ENCODE assay signal across 1 cellular context in the genomic region with DNA sequence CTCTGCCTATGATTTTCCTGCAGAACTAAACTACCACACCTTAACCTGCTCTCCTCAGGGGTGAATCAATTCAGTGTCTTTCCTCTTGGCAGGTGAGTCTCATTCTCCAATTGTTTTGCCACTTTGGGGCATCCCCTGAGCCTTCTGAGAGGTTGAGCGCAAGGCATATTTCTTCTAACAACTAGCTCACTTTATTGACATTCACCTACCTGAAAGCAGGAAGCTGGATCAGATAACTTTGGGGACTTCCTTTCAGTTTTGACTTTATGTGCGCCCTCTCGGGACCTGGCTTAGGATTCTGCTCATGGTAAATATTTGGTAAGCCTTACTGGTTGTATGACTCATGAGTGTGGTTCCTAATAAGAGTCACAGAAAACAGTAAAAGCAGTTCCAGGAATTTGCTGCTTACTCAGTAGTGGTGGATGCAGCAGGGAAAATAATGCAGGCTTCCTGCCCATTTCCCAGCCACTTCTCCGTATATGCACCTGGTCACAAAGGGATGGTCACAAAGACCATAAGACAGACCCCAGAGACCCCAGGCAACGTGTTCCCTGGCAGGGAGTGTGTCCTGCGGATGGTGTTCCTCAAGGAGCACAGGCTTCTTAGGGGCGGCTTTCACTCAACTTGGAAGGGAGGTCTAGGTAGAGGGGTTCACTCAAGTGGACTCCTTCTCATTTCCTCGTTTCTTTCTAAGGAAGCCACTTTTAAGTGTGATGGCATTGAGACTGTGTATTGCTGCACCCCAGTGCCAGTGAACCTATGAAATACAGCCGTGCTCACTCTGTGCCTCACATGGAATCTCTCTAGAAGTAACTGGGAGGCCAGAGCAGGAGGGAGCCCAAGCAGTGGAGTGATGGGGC.
A peak's percentile ranks its signal among the peaks of the same experiment; 100 is the strongest.
TF ChIP-seq lines count a peak whose summit lies in the region.

No MANE protein-coding gene starts in this region.

TF ChIP-seq in HepG2, 621 proteins besides CTCF, POLR2A, EP300 and RAD21 (continued from another document and continues in another):
- no peak for TF ChIP-seq SP1 (IDR thresholded peaks at IDR 0.05)
- TF ChIP-seq SP1 (CRISPR knock-in tag; IDR thresholded peaks at IDR 0.05), result no peak
- TF ChIP-seq, protein P1, sequence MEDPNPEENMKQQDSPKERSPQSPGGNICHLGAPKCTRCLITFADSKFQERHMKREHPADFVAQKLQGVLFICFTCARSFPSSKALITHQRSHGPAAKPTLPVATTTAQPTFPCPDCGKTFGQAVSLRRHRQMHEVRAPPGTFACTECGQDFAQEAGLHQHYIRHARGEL (CRISPR knock-in tag; IDR thresholded peaks at IDR 0.05), result no peak
- TF ChIP-seq, protein P2, sequence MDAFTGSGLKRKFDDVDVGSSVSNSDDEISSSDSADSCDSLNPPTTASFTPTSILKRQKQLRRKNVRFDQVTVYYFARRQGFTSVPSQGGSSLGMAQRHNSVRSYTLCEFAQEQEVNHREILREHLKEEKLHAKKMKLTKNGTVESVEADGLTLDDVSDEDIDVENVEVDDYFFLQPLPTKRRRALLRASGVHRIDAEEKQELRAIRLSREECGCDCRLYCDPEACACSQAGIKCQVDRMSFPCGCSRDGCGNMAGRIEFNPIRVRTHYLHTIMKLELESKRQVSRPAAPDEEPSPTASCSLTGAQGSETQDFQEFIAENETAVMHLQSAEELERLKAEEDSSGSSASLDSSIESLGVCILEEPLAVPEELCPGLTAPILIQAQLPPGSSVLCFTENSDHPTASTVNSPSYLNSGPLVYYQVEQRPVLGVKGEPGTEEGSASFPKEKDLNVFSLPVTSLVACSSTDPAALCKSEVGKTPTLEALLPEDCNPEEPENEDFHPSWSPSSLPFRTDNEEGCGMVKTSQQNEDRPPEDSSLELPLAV (CRISPR knock-in tag; conservative IDR thresholded peaks at IDR 0.05; ENCODE audit: low read depth), result no peak
- peak; percentile 74 for TF ChIP-seq ZNF614 (CRISPR knock-in tag; IDR thresholded peaks at IDR 0.05; ENCODE audit: borderline replicate concordance)
- no peak for TF ChIP-seq ATM (IDR thresholded peaks at IDR 0.05; ENCODE audit: borderline replicate concordance)
- TF ChIP-seq, protein P3, sequence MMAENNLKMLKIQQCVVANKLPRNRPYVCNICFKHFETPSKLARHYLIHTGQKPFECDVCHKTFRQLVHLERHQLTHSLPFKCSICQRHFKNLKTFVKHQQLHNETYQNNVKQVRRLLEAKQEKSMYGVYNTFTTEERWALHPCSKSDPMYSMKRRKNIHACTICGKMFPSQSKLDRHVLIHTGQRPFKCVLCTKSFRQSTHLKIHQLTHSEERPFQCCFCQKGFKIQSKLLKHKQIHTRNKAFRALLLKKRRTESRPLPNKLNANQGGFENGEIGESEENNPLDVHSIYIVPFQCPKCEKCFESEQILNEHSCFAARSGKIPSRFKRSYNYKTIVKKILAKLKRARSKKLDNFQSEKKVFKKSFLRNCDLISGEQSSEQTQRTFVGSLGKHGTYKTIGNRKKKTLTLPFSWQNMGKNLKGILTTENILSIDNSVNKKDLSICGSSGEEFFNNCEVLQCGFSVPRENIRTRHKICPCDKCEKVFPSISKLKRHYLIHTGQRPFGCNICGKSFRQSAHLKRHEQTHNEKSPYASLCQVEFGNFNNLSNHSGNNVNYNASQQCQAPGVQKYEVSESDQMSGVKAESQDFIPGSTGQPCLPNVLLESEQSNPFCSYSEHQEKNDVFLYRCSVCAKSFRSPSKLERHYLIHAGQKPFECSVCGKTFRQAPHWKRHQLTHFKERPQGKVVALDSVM (CRISPR knock-in tag; IDR thresholded peaks at IDR 0.05), result no peak
- TF ChIP-seq, protein P4, sequence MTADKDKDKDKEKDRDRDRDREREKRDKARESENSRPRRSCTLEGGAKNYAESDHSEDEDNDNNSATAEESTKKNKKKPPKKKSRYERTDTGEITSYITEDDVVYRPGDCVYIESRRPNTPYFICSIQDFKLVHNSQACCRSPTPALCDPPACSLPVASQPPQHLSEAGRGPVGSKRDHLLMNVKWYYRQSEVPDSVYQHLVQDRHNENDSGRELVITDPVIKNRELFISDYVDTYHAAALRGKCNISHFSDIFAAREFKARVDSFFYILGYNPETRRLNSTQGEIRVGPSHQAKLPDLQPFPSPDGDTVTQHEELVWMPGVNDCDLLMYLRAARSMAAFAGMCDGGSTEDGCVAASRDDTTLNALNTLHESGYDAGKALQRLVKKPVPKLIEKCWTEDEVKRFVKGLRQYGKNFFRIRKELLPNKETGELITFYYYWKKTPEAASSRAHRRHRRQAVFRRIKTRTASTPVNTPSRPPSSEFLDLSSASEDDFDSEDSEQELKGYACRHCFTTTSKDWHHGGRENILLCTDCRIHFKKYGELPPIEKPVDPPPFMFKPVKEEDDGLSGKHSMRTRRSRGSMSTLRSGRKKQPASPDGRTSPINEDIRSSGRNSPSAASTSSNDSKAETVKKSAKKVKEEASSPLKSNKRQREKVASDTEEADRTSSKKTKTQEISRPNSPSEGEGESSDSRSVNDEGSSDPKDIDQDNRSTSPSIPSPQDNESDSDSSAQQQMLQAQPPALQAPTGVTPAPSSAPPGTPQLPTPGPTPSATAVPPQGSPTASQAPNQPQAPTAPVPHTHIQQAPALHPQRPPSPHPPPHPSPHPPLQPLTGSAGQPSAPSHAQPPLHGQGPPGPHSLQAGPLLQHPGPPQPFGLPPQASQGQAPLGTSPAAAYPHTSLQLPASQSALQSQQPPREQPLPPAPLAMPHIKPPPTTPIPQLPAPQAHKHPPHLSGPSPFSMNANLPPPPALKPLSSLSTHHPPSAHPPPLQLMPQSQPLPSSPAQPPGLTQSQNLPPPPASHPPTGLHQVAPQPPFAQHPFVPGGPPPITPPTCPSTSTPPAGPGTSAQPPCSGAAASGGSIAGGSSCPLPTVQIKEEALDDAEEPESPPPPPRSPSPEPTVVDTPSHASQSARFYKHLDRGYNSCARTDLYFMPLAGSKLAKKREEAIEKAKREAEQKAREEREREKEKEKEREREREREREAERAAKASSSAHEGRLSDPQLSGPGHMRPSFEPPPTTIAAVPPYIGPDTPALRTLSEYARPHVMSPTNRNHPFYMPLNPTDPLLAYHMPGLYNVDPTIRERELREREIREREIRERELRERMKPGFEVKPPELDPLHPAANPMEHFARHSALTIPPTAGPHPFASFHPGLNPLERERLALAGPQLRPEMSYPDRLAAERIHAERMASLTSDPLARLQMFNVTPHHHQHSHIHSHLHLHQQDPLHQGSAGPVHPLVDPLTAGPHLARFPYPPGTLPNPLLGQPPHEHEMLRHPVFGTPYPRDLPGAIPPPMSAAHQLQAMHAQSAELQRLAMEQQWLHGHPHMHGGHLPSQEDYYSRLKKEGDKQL (CRISPR knock-in tag; IDR thresholded peaks at IDR 0.05; ENCODE audit: low read depth), result 0 out of 2 replicates have a peak, but pooled peaks have one; percentile 25
- TF ChIP-seq ZNF101 (CRISPR knock-in tag; IDR thresholded peaks at IDR 0.05; ENCODE audit: borderline replicate concordance, low read depth), result no peak
- no peak for TF ChIP-seq REL (CRISPR knock-in tag; conservative IDR thresholded peaks at IDR 0.05)
- no peak for TF ChIP-seq KAT2B (IDR thresholded peaks at IDR 0.05; ENCODE audit: borderline replicate concordance, low read depth, low read length)
- TF ChIP-seq GATAD1 (CRISPR knock-in tag; IDR thresholded peaks at IDR 0.05), result peak; percentile 34; the same call in 1 of the 2 replicates
- TF ChIP-seq HIVEP1 (CRISPR knock-in tag; IDR thresholded peaks at IDR 0.05), result peak; percentile 14; the same call in 1 of the 2 replicates
- TF ChIP-seq, protein P5, sequence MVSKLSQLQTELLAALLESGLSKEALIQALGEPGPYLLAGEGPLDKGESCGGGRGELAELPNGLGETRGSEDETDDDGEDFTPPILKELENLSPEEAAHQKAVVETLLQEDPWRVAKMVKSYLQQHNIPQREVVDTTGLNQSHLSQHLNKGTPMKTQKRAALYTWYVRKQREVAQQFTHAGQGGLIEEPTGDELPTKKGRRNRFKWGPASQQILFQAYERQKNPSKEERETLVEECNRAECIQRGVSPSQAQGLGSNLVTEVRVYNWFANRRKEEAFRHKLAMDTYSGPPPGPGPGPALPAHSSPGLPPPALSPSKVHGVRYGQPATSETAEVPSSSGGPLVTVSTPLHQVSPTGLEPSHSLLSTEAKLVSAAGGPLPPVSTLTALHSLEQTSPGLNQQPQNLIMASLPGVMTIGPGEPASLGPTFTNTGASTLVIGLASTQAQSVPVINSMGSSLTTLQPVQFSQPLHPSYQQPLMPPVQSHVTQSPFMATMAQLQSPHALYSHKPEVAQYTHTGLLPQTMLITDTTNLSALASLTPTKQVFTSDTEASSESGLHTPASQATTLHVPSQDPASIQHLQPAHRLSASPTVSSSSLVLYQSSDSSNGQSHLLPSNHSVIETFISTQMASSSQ (IDR thresholded peaks at IDR 0.05; ENCODE audit: low read depth), result peak; percentile 49; the same call in 1 of the 2 replicates
- TF ChIP-seq, protein P5 (CRISPR knock-in tag; IDR thresholded peaks at IDR 0.05; ENCODE audit: borderline replicate concordance), result peak; percentile 64; the same call in 1 of the 2 replicates
- TF ChIP-seq, protein P6, sequence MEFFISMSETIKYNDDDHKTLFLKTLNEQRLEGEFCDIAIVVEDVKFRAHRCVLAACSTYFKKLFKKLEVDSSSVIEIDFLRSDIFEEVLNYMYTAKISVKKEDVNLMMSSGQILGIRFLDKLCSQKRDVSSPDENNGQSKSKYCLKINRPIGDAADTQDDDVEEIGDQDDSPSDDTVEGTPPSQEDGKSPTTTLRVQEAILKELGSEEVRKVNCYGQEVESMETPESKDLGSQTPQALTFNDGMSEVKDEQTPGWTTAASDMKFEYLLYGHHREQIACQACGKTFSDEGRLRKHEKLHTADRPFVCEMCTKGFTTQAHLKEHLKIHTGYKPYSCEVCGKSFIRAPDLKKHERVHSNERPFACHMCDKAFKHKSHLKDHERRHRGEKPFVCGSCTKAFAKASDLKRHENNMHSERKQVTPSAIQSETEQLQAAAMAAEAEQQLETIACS (CRISPR knock-in tag; IDR thresholded peaks at IDR 0.05), result no peak
- no peak for TF ChIP-seq HOXD1 (CRISPR knock-in tag; IDR thresholded peaks at IDR 0.05)
- peak; percentile 73; the same call in 1 of the 2 replicates for TF ChIP-seq NFIC (IDR thresholded peaks at IDR 0.05; ENCODE audit: low read length)
- no peak for TF ChIP-seq ZNF430 (CRISPR knock-in tag; IDR thresholded peaks at IDR 0.05)
- TF ChIP-seq, protein P7, sequence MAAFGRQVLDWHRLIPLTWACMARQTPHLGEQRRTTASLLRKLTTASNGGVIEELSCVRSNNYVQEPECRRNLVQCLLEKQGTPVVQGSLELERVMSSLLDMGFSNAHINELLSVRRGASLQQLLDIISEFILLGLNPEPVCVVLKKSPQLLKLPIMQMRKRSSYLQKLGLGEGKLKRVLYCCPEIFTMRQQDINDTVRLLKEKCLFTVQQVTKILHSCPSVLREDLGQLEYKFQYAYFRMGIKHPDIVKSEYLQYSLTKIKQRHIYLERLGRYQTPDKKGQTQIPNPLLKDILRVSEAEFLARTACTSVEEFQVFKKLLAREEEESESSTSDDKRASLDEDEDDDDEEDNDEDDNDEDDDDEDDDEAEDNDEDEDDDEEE (CRISPR knock-in tag; IDR thresholded peaks at IDR 0.05), result no peak
- no peak for TF ChIP-seq YEATS4 (CRISPR knock-in tag; IDR thresholded peaks at IDR 0.05; ENCODE audit: borderline replicate concordance)
- TF ChIP-seq, protein P8, sequence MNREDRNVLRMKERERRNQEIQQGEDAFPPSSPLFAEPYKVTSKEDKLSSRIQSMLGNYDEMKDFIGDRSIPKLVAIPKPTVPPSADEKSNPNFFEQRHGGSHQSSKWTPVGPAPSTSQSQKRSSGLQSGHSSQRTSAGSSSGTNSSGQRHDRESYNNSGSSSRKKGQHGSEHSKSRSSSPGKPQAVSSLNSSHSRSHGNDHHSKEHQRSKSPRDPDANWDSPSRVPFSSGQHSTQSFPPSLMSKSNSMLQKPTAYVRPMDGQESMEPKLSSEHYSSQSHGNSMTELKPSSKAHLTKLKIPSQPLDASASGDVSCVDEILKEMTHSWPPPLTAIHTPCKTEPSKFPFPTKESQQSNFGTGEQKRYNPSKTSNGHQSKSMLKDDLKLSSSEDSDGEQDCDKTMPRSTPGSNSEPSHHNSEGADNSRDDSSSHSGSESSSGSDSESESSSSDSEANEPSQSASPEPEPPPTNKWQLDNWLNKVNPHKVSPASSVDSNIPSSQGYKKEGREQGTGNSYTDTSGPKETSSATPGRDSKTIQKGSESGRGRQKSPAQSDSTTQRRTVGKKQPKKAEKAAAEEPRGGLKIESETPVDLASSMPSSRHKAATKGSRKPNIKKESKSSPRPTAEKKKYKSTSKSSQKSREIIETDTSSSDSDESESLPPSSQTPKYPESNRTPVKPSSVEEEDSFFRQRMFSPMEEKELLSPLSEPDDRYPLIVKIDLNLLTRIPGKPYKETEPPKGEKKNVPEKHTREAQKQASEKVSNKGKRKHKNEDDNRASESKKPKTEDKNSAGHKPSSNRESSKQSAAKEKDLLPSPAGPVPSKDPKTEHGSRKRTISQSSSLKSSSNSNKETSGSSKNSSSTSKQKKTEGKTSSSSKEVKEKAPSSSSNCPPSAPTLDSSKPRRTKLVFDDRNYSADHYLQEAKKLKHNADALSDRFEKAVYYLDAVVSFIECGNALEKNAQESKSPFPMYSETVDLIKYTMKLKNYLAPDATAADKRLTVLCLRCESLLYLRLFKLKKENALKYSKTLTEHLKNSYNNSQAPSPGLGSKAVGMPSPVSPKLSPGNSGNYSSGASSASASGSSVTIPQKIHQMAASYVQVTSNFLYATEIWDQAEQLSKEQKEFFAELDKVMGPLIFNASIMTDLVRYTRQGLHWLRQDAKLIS (CRISPR knock-in tag; IDR thresholded peaks at IDR 0.05), result no peak
- TF ChIP-seq NR1H2 (CRISPR knock-in tag; IDR thresholded peaks at IDR 0.05; ENCODE audit: borderline replicate concordance, low read depth), result no peak
- no peak for TF ChIP-seq SMAD1 (CRISPR knock-in tag; IDR thresholded peaks at IDR 0.05; ENCODE audit: borderline replicate concordance, low read depth)
- TF ChIP-seq, protein P9, sequence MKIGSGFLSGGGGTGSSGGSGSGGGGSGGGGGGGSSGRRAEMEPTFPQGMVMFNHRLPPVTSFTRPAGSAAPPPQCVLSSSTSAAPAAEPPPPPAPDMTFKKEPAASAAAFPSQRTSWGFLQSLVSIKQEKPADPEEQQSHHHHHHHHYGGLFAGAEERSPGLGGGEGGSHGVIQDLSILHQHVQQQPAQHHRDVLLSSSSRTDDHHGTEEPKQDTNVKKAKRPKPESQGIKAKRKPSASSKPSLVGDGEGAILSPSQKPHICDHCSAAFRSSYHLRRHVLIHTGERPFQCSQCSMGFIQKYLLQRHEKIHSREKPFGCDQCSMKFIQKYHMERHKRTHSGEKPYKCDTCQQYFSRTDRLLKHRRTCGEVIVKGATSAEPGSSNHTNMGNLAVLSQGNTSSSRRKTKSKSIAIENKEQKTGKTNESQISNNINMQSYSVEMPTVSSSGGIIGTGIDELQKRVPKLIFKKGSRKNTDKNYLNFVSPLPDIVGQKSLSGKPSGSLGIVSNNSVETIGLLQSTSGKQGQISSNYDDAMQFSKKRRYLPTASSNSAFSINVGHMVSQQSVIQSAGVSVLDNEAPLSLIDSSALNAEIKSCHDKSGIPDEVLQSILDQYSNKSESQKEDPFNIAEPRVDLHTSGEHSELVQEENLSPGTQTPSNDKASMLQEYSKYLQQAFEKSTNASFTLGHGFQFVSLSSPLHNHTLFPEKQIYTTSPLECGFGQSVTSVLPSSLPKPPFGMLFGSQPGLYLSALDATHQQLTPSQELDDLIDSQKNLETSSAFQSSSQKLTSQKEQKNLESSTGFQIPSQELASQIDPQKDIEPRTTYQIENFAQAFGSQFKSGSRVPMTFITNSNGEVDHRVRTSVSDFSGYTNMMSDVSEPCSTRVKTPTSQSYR (CRISPR knock-in tag; IDR thresholded peaks at IDR 0.05; ENCODE audit: borderline replicate concordance), result no peak
